8 cellular contexts compared by ENCODE assay signal in genomic region chr3:122415762-122416654, GRCh38. TPM values are rescaled to one million over a fixed set of nuclear protein-coding genes. Genes with fewer than 3 reads are reported as not detected.
A peak's percentile ranks its signal among the peaks of the same experiment; 100 is the strongest.
DNase-seq lines count a peak whose midpoint lies in the region; ATAC-seq, FAIRE-seq and TF ChIP-seq lines count a peak whose summit lies in the region.

TSS of gene WDR5B (minus strand) at chr3:122416062. CDS start at chr3:122415528, 534 bp downstream.

- H3K4me3 ChIP-seq in H1 (ENCODE audit: extremely low read depth in 1 of 4, insufficient read depth in 2 of 4, low read depth in 3 of 4, low read length in 4 of 4) = peak within 1 kb of the TSS; percentile 83 to 100 (median 88)

- H4K91ac ChIP-seq in H1 (replicated peaks; ENCODE audit: insufficient read length, low read length) = peak within 1 kb of the TSS; percentile 22

- H4K5ac ChIP-seq in H1 (ENCODE audit: insufficient read length, low read depth, low read length) = peak within 1 kb of the TSS; percentile 93

- ATAC-seq in GM19397 (IDR thresholded peaks at IDR 0.05; ENCODE audit: unreplicated experiment) (peak; percentile 80), HG03571 (IDR thresholded peaks at IDR 0.05; ENCODE audit: unreplicated experiment) (peak; percentile 78)

- peaks cover 0 to 7% (median 0%) of the 10 kb centered on the region in 4 experiments; a peak in 3 of 8 replicates for H3K36me3 ChIP-seq in H1 (ENCODE audit: control insufficient read depth in 2 of 4, insufficient read depth in 4 of 4, low read length in 3 of 4)

- peaks cover 3% of the 10 kb centered on the region for H3K23me2 ChIP-seq in H1 (ENCODE audit: low read depth, low read length)

- H3K79me1 ChIP-seq in H1 (ENCODE audit: low read depth, low read length) = no peaks in the 10 kb centered on the region

- H3K14ac ChIP-seq in H1 (ENCODE audit: insufficient read length) = no peak within 1 kb of the TSS

- no peak within 1 kb of the TSS for H3K23ac ChIP-seq in H1 (ENCODE audit: insufficient read length)

- POLR2A ChIA-PET in H1 (lab: Charles Lee; ENCODE audit: partially characterized antibody) = interaction anchor here (0.7 to 4.0 kb wide), 13 partner anchors 9 to 729 kb away, joined by 3 to 29 read pairs (median 6); partner anchors contain the start of genes FAM162A, KPNA1 and MIX23

- H3K9me3 ChIP-seq in H1 (ENCODE audit: insufficient read depth in 2 of 2, low read depth in 1 of 2, low read length in 1 of 2) = no peaks in the 10 kb centered on the region

- peak; percentile 100 for DNase-seq in AG20443 (ENCODE audit: low spot score)
- peak; percentile 97 to 98 for DNase-seq in activated CD4-positive, alpha-beta T cell treated with anti-CD3 and anti-CD28 coated beads, Interleukin-2, amount 50 U/mL, for 4 hours
- DNase-seq in H1 (ENCODE audit: low read depth in 1 of 2, low spot score in 2 of 2) = peak; percentile 97 to 99
- DNase-seq in mesenteric fat pad (ENCODE audit: low spot score) = peak; percentile 99
- DNase-seq in stimulated activated CD8-positive, alpha-beta memory T cell treated with anti-CD3 and anti-CD28 coated beads, Interleukin-15, amount 100 ng/mL, for 48 hours (ENCODE audit: low read depth in 2 of 2) = peak; percentile 93 to 94
- no peak for DNase-seq in occipital lobe (lab: John Stamatoyannopoulos, UW)

- TF ChIP-seq EP300 in H1 (IDR thresholded peaks at IDR 0.05; ENCODE audit: borderline replicate concordance in 1 of 2, low read depth in 2 of 2, low read length in 2 of 2) = no peak

- no peak within 1 kb of the TSS for H2BK20ac ChIP-seq in H1 (ENCODE audit: low read length)

- 1% methylated on average over 48 of the region's 48 CpGs; no CpG with 5 or more reads in 1 of the 2 experiments for WGBS in H1 (ENCODE audit: extremely low coverage in 1 of 2, insufficient coverage in 1 of 2, insufficient read length in 1 of 2, insufficient replicate concordance in 2 of 2, low coverage in 1 of 2, low lambda C conversion rate in 2 of 2, missing lambda C conversion rate in 1 of 2), 2 experiments

- CTCF ChIA-PET in H1 (lab: Charles Lee; ENCODE audit: partially characterized antibody) = interaction anchor here (2.2 to 3.9 kb wide), 3 partner anchors 11 to 31 kb away, joined by 9 to 17 read pairs (median 16); partner anchors contain the start of gene FAM162A

- H3K4me1 ChIP-seq in H1 (replicated peaks in 1 of 4; ENCODE audit: control insufficient read depth in 3 of 4, insufficient read depth in 4 of 4, low read length in 3 of 4) = peaks cover 0 to 7% (median 3%) of the 10 kb centered on the region in 4 experiments; a peak in 1 of 7 replicates

- peak within 1 kb of the TSS; percentile 92 for H3K27ac ChIP-seq in H1 (ENCODE audit: low read depth, low read length)

- peak; percentile 86 to 97 for TF ChIP-seq POLR2A in H1 (IDR thresholded peaks at IDR 0.05; ENCODE audit: control extremely low read depth in 1 of 2, low read depth in 2 of 2, low read length in 2 of 2)

- no peak within 1 kb of the TSS for H3K56ac ChIP-seq in H1 (replicated peaks; ENCODE audit: insufficient read length, low read depth, low read length)

- no peak within 1 kb of the TSS for H2BK120ac ChIP-seq in H1 (replicated peaks; ENCODE audit: low read depth, low read length)

- H3K9ac ChIP-seq in H1 (replicated peaks in 1 of 4; ENCODE audit: extremely low read depth in 1 of 4, low read depth in 3 of 4, low read length in 3 of 4) = peak within 1 kb of the TSS; percentile 82 to 100 (median 88)

- peak in 1 of 2 experiments; percentile 13; a peak in 1 of 4 replicates for TF ChIP-seq RAD21 in H1 (IDR thresholded peaks at IDR 0.05 in 1 of 2, conservative IDR thresholded peaks at IDR 0.05 in 1 of 2; ENCODE audit: low read depth in 2 of 2, low read length in 2 of 2)

- no peaks in the 10 kb centered on the region for H4K20me1 ChIP-seq in H1 (replicated peaks in 1 of 2; ENCODE audit: control insufficient read depth in 1 of 2, insufficient read depth in 2 of 2, low read length in 2 of 2)

- peak within 1 kb of the TSS; percentile 91; the same call in 1 of the 2 replicates for H2BK12ac ChIP-seq in H1 (ENCODE audit: low read depth, low read length)

- TF ChIP-seq CTCF in H1 (IDR thresholded peaks at IDR 0.05; ENCODE audit: control extremely low read depth in 1 of 3, insufficient read depth in 1 of 3, low read depth in 1 of 3, low read length in 3 of 3) = no peak

- H3K27me3 ChIP-seq in H1 (replicated peaks in 1 of 4; ENCODE audit: control insufficient read depth in 3 of 4, extremely low read depth in 1 of 4, insufficient read depth in 3 of 4, low read length in 3 of 4) = no peaks in the 10 kb centered on the region

- H3K79me2 ChIP-seq in H1 (ENCODE audit: control insufficient read depth in 1 of 2, insufficient read depth in 2 of 2, low read length in 2 of 2) = peaks cover 0 to 23% of the 10 kb centered on the region in 2 experiments; a peak in 2 of 4 replicates

- H3K18ac ChIP-seq in H1 (ENCODE audit: extremely low read depth, low read length) = peak within 1 kb of the TSS; percentile 97

- peak within 1 kb of the TSS; percentile 86 for H4K8ac ChIP-seq in H1 (ENCODE audit: extremely low read depth, insufficient read depth, low read length)

- H3K4ac ChIP-seq in H1 (replicated peaks; ENCODE audit: insufficient read length, low read depth, low read length) = peak within 1 kb of the TSS; percentile 19

- peak within 1 kb of the TSS; percentile 53; the same call in 1 of the 2 replicates for H2AFZ ChIP-seq in H1 (ENCODE audit: low read length)

- peak within 1 kb of the TSS; percentile 97 for H2BK5ac ChIP-seq in H1 (ENCODE audit: low read depth, low read length)

- peak; percentile 97 for FAIRE-seq in H1 (lab: Jason Lieb, UNC)

- H2BK15ac ChIP-seq in H1 (ENCODE audit: low read length) = no peak within 1 kb of the TSS

- H3K4me2 ChIP-seq in H1 (ENCODE audit: insufficient read depth in 1 of 2, low read depth in 2 of 2, low read length in 2 of 2) = peak within 1 kb of the TSS; percentile 72 to 77

- H2AK5ac ChIP-seq in H1 (ENCODE audit: low read depth, low read length) = no peak within 1 kb of the TSS

TF ChIP-seq in H1, 55 proteins besides CTCF, POLR2A, EP300 and RAD21 (continues in another document):
- TF ChIP-seq EZH2 (IDR thresholded peaks at IDR 0.05; ENCODE audit: low read depth, low read length, severe bottlenecking) (no peak), TAF1 (IDR thresholded peaks at IDR 0.05; ENCODE audit: low read depth, low read length) (peak; percentile 94), NRF1 (IDR thresholded peaks at IDR 0.05; ENCODE audit: low read depth, low read length) (peak; percentile 91), SUZ12 (IDR thresholded peaks at IDR 0.05; ENCODE audit: low read length) (no peak), SAP30 (IDR thresholded peaks at IDR 0.05; ENCODE audit: insufficient read depth, insufficient replicate concordance, low read length) (peak; percentile 92), USF2 (IDR thresholded peaks at IDR 0.05; ENCODE audit: low read length) (0 out of 2 replicates have a peak, but pooled peaks have one; percentile 6), HDAC2 (IDR thresholded peaks at IDR 0.05; ENCODE audit: borderline replicate concordance in 1 of 2, low read depth in 2 of 2, low read length in 2 of 2) (peak in 1 of 2 experiments; percentile 80; a peak in 2 of 4 replicates), TEAD4 (IDR thresholded peaks at IDR 0.05; ENCODE audit: low read depth, low read length) (no peak), ATF2 (IDR thresholded peaks at IDR 0.05; ENCODE audit: low read length) (no peak), SP2 (IDR thresholded peaks at IDR 0.05; ENCODE audit: low read length) (no peak), CREB1 (IDR thresholded peaks at IDR 0.05) (peak; percentile 28; the same call in 1 of the 2 replicates), MAFK (IDR thresholded peaks at IDR 0.05; ENCODE audit: low read depth, low read length) (no peak), FOSL1 (IDR thresholded peaks at IDR 0.05; ENCODE audit: insufficient read depth, low read depth, low read length) (no peak), TCF12 (IDR thresholded peaks at IDR 0.05; ENCODE audit: low read depth, low read length) (no peak), SRF (IDR thresholded peaks at IDR 0.05; ENCODE audit: low read depth, low read length) (no peak), GTF2F1 (IDR thresholded peaks at IDR 0.05; ENCODE audit: borderline replicate concordance, low read depth, low read length) (peak; percentile 27; the same call in 1 of the 2 replicates), CHD2 (IDR thresholded peaks at IDR 0.05; ENCODE audit: low read length) (peak; percentile 37; the same call in 1 of the 2 replicates), CBX8 (IDR thresholded peaks at IDR 0.05; ENCODE audit: borderline replicate concordance, low read depth, low read length) (no peak), SP1 (IDR thresholded peaks at IDR 0.05; ENCODE audit: low read depth, low read length) (0 out of 2 replicates have a peak, but pooled peaks have one; percentile 14)

RNA-seq across cellular contexts. Expression of gene WDR5B, which starts in this region (rescaled TPM):
- 2.7 and 3.5 TPM in 2 replicates for total RNA-seq in H1 (2021; fragmentation: NEBNext Ultra II Directional; extraction: Animal tissue kit (Norgen Biotek cat#: 25700))
- polyA plus RNA-seq in H1 (2011; rRNA removed) = 1.4 and 1.9 TPM in 2 replicates
- 2.6 TPM for polyA plus RNA-seq in H1 (2011; cell fraction: cytosol; rRNA removed)
- polyA plus RNA-seq in H1 (2011; cell fraction: nucleus; rRNA removed) = 1.4 TPM
- polyA plus RNA-seq in H1 (2012, experiment 1 of 2) = 2.0 to 2.7 TPM (median 2.3 TPM) in 4 replicates
- polyA plus RNA-seq in H1 (2012, experiment 2 of 2) = 0.21 TPM
- polyA plus RNA-seq in H1 (2013, experiment 1 of 2) = 2.7 TPM
- 2.3 TPM for polyA plus RNA-seq in H1 (2013, experiment 2 of 2)
- polyA minus RNA-seq in H1 (2011; rRNA and poly(A)+ RNA removed) = 2.2 and 3.0 TPM in 2 replicates
- 1.2 TPM for polyA minus RNA-seq in H1 (2011; cell fraction: cytosol; rRNA and poly(A)+ RNA removed)
- polyA minus RNA-seq in H1 (2011; cell fraction: nucleus; rRNA and poly(A)+ RNA removed) = 3.8 TPM
- total RNA-seq in mesenteric fat pad (4.0 TPM), occipital lobe (9.8 TPM)
